In genomic region chr20:63099426-63100267, GRCh38 we compare ENCODE assay signal across 22 cellular contexts.
A peak's percentile ranks its signal among the peaks of the same experiment; 100 is the strongest.
DNase-seq lines count a peak whose midpoint lies in the region; ATAC-seq and TF ChIP-seq lines count a peak whose summit lies in the region.
"Had no signal": no experiment of that assay in that cellular context is flagged by ENCODE, and none has a peak within 500 bp of the region (broad histone marks: within the 10 kb centered on the region; RNA-seq: fewer than 3 reads in every experiment).

No MANE protein-coding gene starts in this region.

- ATAC-seq in activated CD4-positive, alpha-beta T cell treated with anti-CD3 and anti-CD28 coated beads for 36 hours: no peak
- ATAC-seq: stimulated activated naive B cell treated with anti-CD40 and anti-IgM and Interleukin-4, amounts not matched to agents 10 μg/mL and 1 μg/mL and 100 μg/mL, for 72 hours had no signal

- CTCF ChIA-PET in activated CD4-positive, alpha-beta T cell treated with anti-CD3 and anti-CD28 coated beads for 36 hours (lab: Charles Lee): no interaction called here

- H3K27me3 Mint-ChIP-seq in activated CD4-positive, alpha-beta T cell treated with anti-CD3 and anti-CD28 coated beads for 36 hours: no peaks in the 10 kb centered on the region
- peaks cover 2% of the 10 kb centered on the region for H3K27me3 Mint-ChIP-seq in activated CD4-positive, alpha-beta T cell treated with anti-CD3 and anti-CD28 coated beads, Interleukin-2, amount 10 ng/mL, durations not matched to agents 24 days and 14 days

- no peak for TF ChIP-seq EP300 in ovary (IDR thresholded peaks at IDR 0.05)

- H3K27me3 ChIP-seq in Peyer's patch (no peaks in the 10 kb centered on the region), iPS-20b (ENCODE audit: insufficient read depth, low read length) (peaks cover 73% of the 10 kb centered on the region), ovary (no peaks in the 10 kb centered on the region)

- no peak overlapping the region for H3K4me3 ChIP-seq in Peyer's patch
- peak overlapping the region; percentile 42; the same call in 1 of the 2 replicates for H3K4me3 ChIP-seq in iPS-20b (ENCODE audit: low read length)
- H3K4me3 ChIP-seq in ovary: no peak overlapping the region
- H3K4me3 ChIP-seq: adrenal gland, SJSA1 had no signal

- TF ChIP-seq POLR2A in Peyer's patch (IDR thresholded peaks at IDR 0.05): no peak
- TF ChIP-seq POLR2A in ovary (IDR thresholded peaks at IDR 0.05): no peak

- 21 to 30% (median 28%) methylated on average over 26 of the region's 26 CpGs for WGBS in ovary, 3 donors

- POLR2A ChIA-PET in activated CD4-positive, alpha-beta T cell treated with anti-CD3 and anti-CD28 coated beads for 36 hours (lab: Charles Lee): no interaction called here

- DNase-seq in activated CD4-positive, alpha-beta T cell treated with anti-CD3 and anti-CD28 coated beads for 36 hours: peak; percentile 3
- DNase-seq in activated CD4-positive, alpha-beta T cell treated with anti-CD3 and anti-CD28 coated beads, Interleukin-2, amount 10 ng/mL, durations not matched to agents 24 days and 14 days: no peak
- DNase-seq in Peyer's patch (peak in 2 of 3 donors; percentile 25 to 32), ovary (peak in 3 of 5 donors; percentile 1 to 9 (median 8)), cortex of kidney (lab: John Stamatoyannopoulos, UW) (no peak), NCI-H345 (lab: John Stamatoyannopoulos, UW) (no peak)
- no peak for DNase-seq in stimulated activated CD4-positive, alpha-beta T cell treated with anti-CD3 and anti-CD28 coated beads, Interleukin-12 subunit alpha, Interleukin-12 subunit beta, amount 100 ng/mL, for 4 hours
- DNase-seq: activated CD4-positive, alpha-beta T cell treated with anti-CD3 and anti-CD28 coated beads for 4 hours; activated T-cell treated with anti-CD3 and anti-CD28 coated beads, Interleukin-2, amount 50 U/mL, for 48 hours; C1 segment of cervical spinal cord; caudate nucleus; DMS153; NCI-H187 treated with DMSO at 0.1 percent for 48 hours; NCI-H510A treated with DMSO at 0.1 percent for 48 hours; OCI-M1; stimulated activated naive B cell treated with anti-CD40 and anti-IgM and Interleukin-4, amounts not matched to agents 10 μg/mL and 1 μg/mL and 100 μg/mL, for 72 hours had no signal

- peaks cover 5% of the 10 kb centered on the region for H3K4me1 Mint-ChIP-seq in activated CD4-positive, alpha-beta T cell treated with anti-CD3 and anti-CD28 coated beads for 36 hours
- H3K4me1 Mint-ChIP-seq in activated CD4-positive, alpha-beta T cell treated with anti-CD3 and anti-CD28 coated beads, Interleukin-2, amount 10 ng/mL, durations not matched to agents 24 days and 14 days: peaks cover 6% of the 10 kb centered on the region

- H3K36me3 ChIP-seq in Peyer's patch: no peaks in the 10 kb centered on the region
- no peaks in the 10 kb centered on the region for H3K36me3 ChIP-seq in iPS-20b (ENCODE audit: insufficient read depth, low read depth, low read length)
- no peaks in the 10 kb centered on the region for H3K36me3 ChIP-seq in ovary
- H3K36me3 ChIP-seq: adrenal gland, SJSA1 had no signal

- intact Hi-C loops in activated CD4-positive, alpha-beta T cell treated with anti-CD3 and anti-CD28 coated beads for 36 hours (cut with DNase I, micrococcal nuclease): no loop called here
- intact Hi-C loops in activated CD4-positive, alpha-beta T cell treated with anti-CD3 and anti-CD28 coated beads, Interleukin-2, amount 10 ng/mL, durations not matched to agents 24 days and 14 days (cut with micrococcal nuclease): no loop called here
- intact Hi-C loops in ovary (cut with DNase I): no loop called here

- no peak overlapping the region for H3K27ac Mint-ChIP-seq in activated CD4-positive, alpha-beta T cell treated with anti-CD3 and anti-CD28 coated beads for 36 hours
- H3K27ac Mint-ChIP-seq in activated CD4-positive, alpha-beta T cell treated with anti-CD3 and anti-CD28 coated beads, Interleukin-2, amount 10 ng/mL, durations not matched to agents 24 days and 14 days: no peak overlapping the region
- H3K27ac Mint-ChIP-seq: progenitor cell of endocrine pancreas; stimulated activated naive B cell treated with anti-CD40 and anti-IgM and Interleukin-4, amounts not matched to agents 10 μg/mL and 1 μg/mL and 100 μg/mL, for 72 hours; T-helper 2 cell treated with Interferon-gamma antibody and Interleukin-4, amounts not matched to agents 5 μg/mL and 100 μg/mL, for 36 hours had no signal

- no peak for TF ChIP-seq CTCF in Peyer's patch (IDR thresholded peaks at IDR 0.05)
- TF ChIP-seq CTCF in ovary (IDR thresholded peaks at IDR 0.05): no peak

- H3K4me3 Mint-ChIP-seq in activated CD4-positive, alpha-beta T cell treated with anti-CD3 and anti-CD28 coated beads for 36 hours: no peak overlapping the region
- no peak overlapping the region for H3K4me3 Mint-ChIP-seq in activated CD4-positive, alpha-beta T cell treated with anti-CD3 and anti-CD28 coated beads, Interleukin-2, amount 10 ng/mL, durations not matched to agents 24 days and 14 days
- H3K4me3 Mint-ChIP-seq: stimulated activated naive B cell treated with anti-CD40 and anti-IgM and Interleukin-4, amounts not matched to agents 10 μg/mL and 1 μg/mL and 100 μg/mL, for 72 hours; T-helper 2 cell treated with Interferon-gamma antibody and Interleukin-4, amounts not matched to agents 5 μg/mL and 100 μg/mL, for 36 hours had no signal

- H3K9ac ChIP-seq in iPS-20b (ENCODE audit: low read depth, low read length): no peak overlapping the region

- H3K9me3 Mint-ChIP-seq in activated CD4-positive, alpha-beta T cell treated with anti-CD3 and anti-CD28 coated beads for 36 hours (ENCODE audit: low read depth): no peaks in the 10 kb centered on the region
- H3K9me3 Mint-ChIP-seq in activated CD4-positive, alpha-beta T cell treated with anti-CD3 and anti-CD28 coated beads, Interleukin-2, amount 10 ng/mL, durations not matched to agents 24 days and 14 days: no peaks in the 10 kb centered on the region
- H3K9me3 Mint-ChIP-seq: IgD-negative memory B cell; T-helper 2 cell treated with Interferon-gamma antibody and Interleukin-4, amounts not matched to agents 5 μg/mL and 100 μg/mL, for 36 hours had no signal

- H3K4me1 ChIP-seq in Peyer's patch: peaks cover 0 to 7% (median 3%) of the 10 kb centered on the region in 4 donors
- H3K4me1 ChIP-seq in iPS-20b (ENCODE audit: insufficient read depth, low read length): no peaks in the 10 kb centered on the region; the same call in 1 of the 2 replicates
- H3K4me1 ChIP-seq in ovary (ENCODE audit: insufficient read depth): peaks cover 1% of the 10 kb centered on the region

- H3K27ac ChIP-seq in Peyer's patch (no peak overlapping the region), iPS-20b (ENCODE audit: low read length) (no peak overlapping the region), ovary (no peak overlapping the region)
- H3K27ac ChIP-seq: adrenal gland, SJSA1 had no signal

- H3K36me3 Mint-ChIP-seq in activated CD4-positive, alpha-beta T cell treated with anti-CD3 and anti-CD28 coated beads for 36 hours (ENCODE audit: low read depth): no peaks in the 10 kb centered on the region
- H3K36me3 Mint-ChIP-seq in activated CD4-positive, alpha-beta T cell treated with anti-CD3 and anti-CD28 coated beads, Interleukin-2, amount 10 ng/mL, durations not matched to agents 24 days and 14 days (ENCODE audit: low read depth): no peaks in the 10 kb centered on the region
- H3K36me3 Mint-ChIP-seq: IgD-negative memory B cell had no signal

- H3K9me3 ChIP-seq in Peyer's patch: no peaks in the 10 kb centered on the region
- no peaks in the 10 kb centered on the region for H3K9me3 ChIP-seq in iPS-20b (ENCODE audit: insufficient read depth, low read depth, low read length)
- no peaks in the 10 kb centered on the region for H3K9me3 ChIP-seq in ovary
- H3K9me3 ChIP-seq: adrenal gland had no signal

Comparison
In these comparisons a context has a peak if more than half of its experiments do, and no peak if none do; other contexts are left out.
1. DNase-seq: peak in activated CD4-positive, alpha-beta T cell treated with anti-CD3 and anti-CD28 coated beads for 36 hours (single experiment), Peyer's patch (2 of 3) and ovary (3 of 5); none in activated CD4-positive, alpha-beta T cell treated with anti-CD3 and anti-CD28 coated beads, Interleukin-2, amount 10 ng/mL, durations not matched to agents 24 days and 14 days (single experiment), cortex of kidney (single experiment), stimulated activated CD4-positive, alpha-beta T cell treated with anti-CD3 and anti-CD28 coated beads, Interleukin-12 subunit alpha, Interleukin-12 subunit beta, amount 100 ng/mL, for 4 hours (single experiment) and NCI-H345 (single experiment).